In genomic region chr22:36086170-36086490, GRCh38 we compare ENCODE assay signal across 1 cellular context.
TF ChIP-seq lines count a peak whose summit lies in the region.

No MANE protein-coding gene starts in this region.

TF ChIP-seq in HEK293, 187 proteins besides CTCF, POLR2A, EP300 and RAD21 (continued from another document):
- no peak for TF ChIP-seq INSM2 (tag by site-specific recombination; IDR thresholded peaks at IDR 0.05)
- no peak for TF ChIP-seq GLI4 (tag by site-specific recombination; IDR thresholded peaks at IDR 0.05)
- TF ChIP-seq ZNF214 (tag by site-specific recombination; IDR thresholded peaks at IDR 0.05; ENCODE audit: borderline replicate concordance) = no peak
- no peak for TF ChIP-seq ZNF488 (tag by site-specific recombination; IDR thresholded peaks at IDR 0.05)
- no peak for TF ChIP-seq ZNF558 (tag by site-specific recombination; IDR thresholded peaks at IDR 0.05)
- no peak for TF ChIP-seq ZNF114 (tag by site-specific recombination; IDR thresholded peaks at IDR 0.05)
- no peak for TF ChIP-seq ZNF701 (tag by site-specific recombination; IDR thresholded peaks at IDR 0.05)
- TF ChIP-seq ZNF223 (tag by site-specific recombination; IDR thresholded peaks at IDR 0.05) = no peak
- TF ChIP-seq KLF8 (tag by site-specific recombination; IDR thresholded peaks at IDR 0.05) = peak; percentile 31; the same call in 1 of the 2 replicates
- TF ChIP-seq ZBTB6 (tag by site-specific recombination; IDR thresholded peaks at IDR 0.05) = no peak
TF ChIP-seq in HEK293: peak in this region for 4.
